Comparison of ENCODE assay signal across 8 cellular contexts in the genomic region with DNA sequence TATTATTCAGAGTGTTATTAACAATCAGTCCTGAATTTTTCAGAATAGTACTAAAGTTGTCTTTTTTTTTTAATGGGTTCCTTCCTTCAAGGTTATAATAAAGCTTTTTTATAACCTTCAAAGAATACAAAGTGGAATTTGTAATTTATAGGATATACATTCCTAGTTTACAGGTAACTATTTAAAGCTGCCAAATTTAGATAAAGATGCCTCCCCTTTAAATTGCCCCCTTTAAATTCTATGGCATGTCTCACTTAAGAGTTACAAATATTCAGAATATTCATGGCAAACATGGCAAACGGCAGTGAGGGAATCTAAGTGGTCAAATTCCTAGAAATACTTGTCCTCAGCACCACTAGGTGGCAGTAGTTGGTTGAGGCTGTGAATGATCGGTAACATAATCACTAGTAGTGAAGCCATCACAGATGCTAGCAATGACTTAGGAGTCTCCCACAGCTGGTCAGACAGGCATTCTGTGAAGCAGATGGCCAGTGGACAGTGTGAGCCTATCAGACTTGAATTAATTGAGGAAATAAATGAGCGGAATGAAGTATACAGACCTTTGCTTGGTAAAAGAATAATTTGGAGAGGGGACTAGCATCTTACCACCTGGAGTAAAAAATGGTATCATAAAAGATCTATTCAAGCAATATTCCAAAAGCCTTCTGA.
DNase-seq lines count a peak whose midpoint lies in the region; ATAC-seq and TF ChIP-seq lines count a peak whose summit lies in the region.

No MANE protein-coding gene starts in this region.

- ATAC-seq in GM18909 (IDR thresholded peaks at IDR 0.05; ENCODE audit: poor library complexity, unreplicated experiment) (peak; percentile 73), HG03378 (IDR thresholded peaks at IDR 0.05; ENCODE audit: unreplicated experiment) (peak; percentile 78), right lobe of liver (peak; percentile 65 to 89 (median 80))

- TF ChIP-seq CTCF in coronary artery (IDR thresholded peaks at IDR 0.05) (peak; percentile 52), right lobe of liver (IDR thresholded peaks at IDR 0.05) (peak; percentile 72 to 84 (median 78))

- H3K36me3 ChIP-seq in right lobe of liver: peaks cover 0 to 24% (median 15%) of the 10 kb centered on the region in 4 donors

- no peaks in the 10 kb centered on the region for H3K9me3 ChIP-seq in right lobe of liver

- no peak for TF ChIP-seq POLR2A in right lobe of liver (IDR thresholded peaks at IDR 0.05)

- no peak overlapping the region for H3K4me3 ChIP-seq in coronary artery
- no peak overlapping the region for H3K4me3 ChIP-seq in right lobe of liver

- no peaks in the 10 kb centered on the region for H3K27me3 ChIP-seq in right lobe of liver

- H3K4me1 ChIP-seq in right lobe of liver: peaks cover 0 to 23% (median 9%) of the 10 kb centered on the region in 4 donors

- WGBS in right lobe of liver (ENCODE audit: insufficient coverage, low coverage, low lambda C conversion rate, missing lambda C conversion rate): 8% methylated on average over 3 of the region's 3 CpGs

- H3K27ac ChIP-seq in coronary artery (no peak overlapping the region), right lobe of liver (no peak overlapping the region)

- intact Hi-C loops in right lobe of liver (cut with DNase I): loop anchor here in 1 of 2 donors (10.0 kb wide), 1 partner anchor 571 kb away; no protein-coding TSS in a partner anchor

- DNase-seq in AML-193 (lab: John Stamatoyannopoulos, UW) (peak; percentile 53 to 61), NCI-H446 (lab: John Stamatoyannopoulos, UW) (peak; percentile 41 to 81), coronary artery (ENCODE audit: low spot score) (no peak), right lobe of liver (peak in 1 of 3 donors; percentile 73)
- peak in 3 of 4 experiments; percentile 6 to 15 (median 14) for DNase-seq in activated CD4-positive, CD25-positive, alpha-beta regulatory T cell (lab: John Stamatoyannopoulos, UW)
- peak; percentile 8 for DNase-seq in stimulated activated CD8-positive, alpha-beta memory T cell treated with anti-CD3 and anti-CD28 coated beads, Interleukin-2, amount 100 ng/mL, for 48 hours (ENCODE audit: low read depth in 2 of 2)
